9 cellular contexts compared by ENCODE assay signal in the genomic region with DNA sequence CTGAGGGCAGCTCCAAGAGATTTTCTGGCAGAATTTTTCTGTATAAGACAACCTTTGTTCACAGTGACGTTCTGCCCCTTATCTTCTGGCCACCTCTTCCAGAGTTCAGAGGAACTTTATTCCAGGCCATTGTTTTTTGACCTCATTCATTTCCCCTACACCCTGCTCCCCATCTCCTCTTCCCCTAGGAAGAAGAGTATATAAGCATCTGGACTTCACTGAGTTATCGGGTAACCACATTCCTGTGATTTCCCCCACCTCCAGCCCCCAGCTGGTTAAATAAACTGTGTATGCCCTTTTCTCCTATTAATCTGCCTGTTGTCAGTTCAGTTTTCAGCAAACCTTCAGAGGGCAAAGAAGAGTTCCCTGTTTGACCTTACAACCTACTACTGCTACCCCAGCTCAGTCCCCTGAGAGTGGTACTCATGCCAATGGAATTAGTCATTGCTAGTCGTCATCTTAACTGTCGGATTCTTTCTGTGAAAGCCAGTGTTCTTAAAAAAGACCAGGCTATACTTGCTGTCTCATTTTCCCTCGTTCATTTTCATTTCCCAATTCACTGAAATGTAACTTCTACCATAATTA. TPM values are rescaled to one million over a fixed set of nuclear protein-coding genes. Genes with fewer than 3 reads are reported as not detected.
DNase-seq lines count a peak whose midpoint lies in the region; ATAC-seq and TF ChIP-seq lines count a peak whose summit lies in the region.
"Had no signal": no experiment of that assay in that cellular context is flagged by ENCODE, and none has a peak within 500 bp of the region (broad histone marks: within the 10 kb centered on the region; RNA-seq: fewer than 3 reads in every experiment).

No MANE protein-coding gene starts in this region.

- DNase-seq in ACHN = peak; percentile 91
- peak; percentile 76 for DNase-seq in HFFc6
- no peak for DNase-seq in activated B cell treated with CpG ODN at 0.5 μM for 24 hours
- peak; percentile 89 for DNase-seq in islet precursor cell
- DNase-seq in GDM1 (lab: John Stamatoyannopoulos, UW) = no peak
- DNase-seq in activated effector memory CD4-positive, alpha-beta T cell treated with Interleukin-2 at 50 U/mL for 16 hours = no peak
- DNase-seq in head of caudate nucleus = no peak
- no peak for DNase-seq in NCI-H2227 treated with DMSO at 0.1 percent for 48 hours (lab: John Stamatoyannopoulos, UW)

- H3K36me3 Mint-ChIP-seq in HFFc6 (ENCODE audit: low read depth) = no peaks in the 10 kb centered on the region
- no peaks in the 10 kb centered on the region for H3K36me3 Mint-ChIP-seq in activated B cell treated with CpG ODN at 0.5 μM for 24 hours (ENCODE audit: low read depth)

- CTCF ChIA-PET in activated B cell treated with CpG ODN at 0.5 μM for 24 hours (lab: Charles Lee) = interaction anchor here (2.7 kb wide), 1 partner anchor 147 kb away, joined by 10 read pairs; a partner anchor contains a TSS

- H3K9me3 Mint-ChIP-seq in HFFc6 = no peaks in the 10 kb centered on the region
- H3K9me3 Mint-ChIP-seq in activated B cell treated with CpG ODN at 0.5 μM for 24 hours = peaks cover 2% of the 10 kb centered on the region
- H3K9me3 Mint-ChIP-seq: T-helper 1 cell treated with Interleukin-12 subunit alpha and Interleukin-12 subunit beta and Interleukin-4 antibody, amounts not matched to agents 30 μg/mL and 1 μg/mL, for 36 hours had no signal

- ATAC-seq in activated B cell treated with CpG ODN at 0.5 μM for 24 hours (ENCODE audit: low read depth) = peak; percentile 37

- H3K4me1 Mint-ChIP-seq in HFFc6 (ENCODE audit: low read depth) (peaks cover 38% of the 10 kb centered on the region), activated B cell treated with CpG ODN at 0.5 μM for 24 hours (peaks cover 4% of the 10 kb centered on the region)

- TF ChIP-seq CTCF in HFFc6 (IDR thresholded peaks at IDR 0.05) (no peak), activated B cell treated with CpG ODN at 0.5 μM for 24 hours (IDR thresholded peaks at IDR 0.05) (no peak)

- peak overlapping the region; percentile 83 for H3K27ac Mint-ChIP-seq in HFFc6
- no peak overlapping the region for H3K27ac Mint-ChIP-seq in activated B cell treated with CpG ODN at 0.5 μM for 24 hours
- H3K27ac Mint-ChIP-seq: T-helper 1 cell treated with Interleukin-12 subunit alpha and Interleukin-12 subunit beta and Interleukin-4 antibody, amounts not matched to agents 30 μg/mL and 1 μg/mL, for 36 hours had no signal

- intact Hi-C loops in activated B cell treated with CpG ODN at 0.5 μM for 24 hours (cut with micrococcal nuclease) = no loop called here
- intact Hi-C loops in head of caudate nucleus (cut with DNase I) = no loop called here

- H3K4me3 Mint-ChIP-seq in HFFc6 = peak overlapping the region; percentile 22; the same call in 1 of the 2 replicates
- no peak overlapping the region for H3K4me3 Mint-ChIP-seq in activated B cell treated with CpG ODN at 0.5 μM for 24 hours
- H3K4me3 Mint-ChIP-seq: T-helper 1 cell treated with Interleukin-12 subunit alpha and Interleukin-12 subunit beta and Interleukin-4 antibody, amounts not matched to agents 30 μg/mL and 1 μg/mL, for 36 hours had no signal

- H3K27me3 Mint-ChIP-seq in HFFc6 (ENCODE audit: insufficient read depth) (peaks cover 2% of the 10 kb centered on the region), activated B cell treated with CpG ODN at 0.5 μM for 24 hours (peaks cover 14% of the 10 kb centered on the region)

- POLR2A ChIA-PET in activated B cell treated with CpG ODN at 0.5 μM for 24 hours (lab: Charles Lee) = no interaction called here

- in situ Hi-C loops in ACHN (cut with HindIII; ENCODE audit: low pct_ligation_motif_present, low pct_unique_long_range_greater_than_20kb, low sequenced_read_pairs) = no loop called here

RNA-seq across cellular contexts. Expression of a gene that starts 14.3 kb away (rescaled TPM):
- 10 to 100 TPM in 5 of 6 experiments, 1 to 10 TPM in 1; 8.8 to 14.0 (median 11.9) TPM for total RNA-seq in HFFc6 (2021; fragmentation: NEBNext Ultra II Directional; extraction: Animal tissue kit (Norgen Biotek cat#: 25700))
- 3.7 and 7.5 TPM in 2 replicates for total RNA-seq in activated B cell treated with CpG ODN at 0.5 μM for 24 hours

RNA-seq across cellular contexts. Expression of a gene that starts 30.1 kb away (rescaled TPM):
- under 1 TPM; 0.17 to 0.37 (median 0.26) TPM for total RNA-seq in HFFc6 (2021; fragmentation: NEBNext Ultra II Directional; extraction: Animal tissue kit (Norgen Biotek cat#: 25700))
- total RNA-seq in activated B cell treated with CpG ODN at 0.5 μM for 24 hours = 0.22 and 0.24 TPM in 2 replicates

Comparison
In these comparisons a context has a peak if more than half of its experiments do, and no peak if none do; other contexts are left out.
1. DNase-seq: peak in ACHN (single experiment), HFFc6 (single experiment) and islet precursor cell (single experiment); none in activated B cell treated with CpG ODN at 0.5 μM for 24 hours (single experiment), GDM1 (single experiment), activated effector memory CD4-positive, alpha-beta T cell treated with Interleukin-2 at 50 U/mL for 16 hours (single experiment), head of caudate nucleus (0 of 42) and NCI-H2227 treated with DMSO at 0.1 percent for 48 hours (single experiment).